ENCODE assay signal across 12 cellular contexts in the genomic region with DNA sequence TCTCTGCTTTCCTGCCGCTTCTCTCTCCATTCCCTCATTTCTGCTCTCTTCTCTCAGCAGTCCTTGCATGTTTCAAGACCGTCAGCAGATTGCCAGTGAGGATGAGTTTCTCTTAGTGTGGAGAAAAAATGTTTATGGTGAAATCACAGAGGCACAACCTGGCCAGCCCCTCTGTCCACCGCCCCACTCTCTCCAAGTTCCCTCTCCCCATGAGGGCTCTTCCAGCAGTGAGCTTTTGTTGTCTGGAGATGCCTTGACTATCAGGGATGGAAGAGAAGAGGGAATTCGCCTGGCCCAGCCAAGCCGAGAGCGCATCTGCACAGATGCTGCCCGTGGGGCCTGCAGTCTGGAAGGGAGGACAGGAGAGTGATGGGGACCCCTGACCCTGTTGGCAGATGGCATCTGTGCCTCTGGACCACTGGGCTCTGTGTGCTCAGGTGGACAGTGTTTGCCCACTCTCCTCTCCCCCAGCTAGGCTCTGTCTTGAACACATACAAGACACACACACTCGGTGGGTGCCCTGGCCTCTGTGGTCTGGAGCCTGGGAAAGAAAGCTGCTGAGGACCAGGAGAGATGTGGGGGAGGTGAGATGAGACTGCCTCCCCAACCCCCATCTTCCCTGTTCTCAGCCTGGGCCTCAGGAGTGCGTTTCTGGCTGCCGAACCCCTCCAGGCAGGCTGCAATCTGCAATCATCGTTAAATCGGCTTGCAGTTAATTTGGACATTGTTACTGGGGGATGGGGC. TPM values are rescaled to one million over a fixed set of nuclear protein-coding genes. Genes with fewer than 3 reads are reported as not detected.
DNase-seq lines count a peak whose midpoint lies in the region; ATAC-seq and TF ChIP-seq lines count a peak whose summit lies in the region.
"Had no signal": no experiment of that assay in that cellular context is flagged by ENCODE, and none has a peak within 500 bp of the region (broad histone marks: within the 10 kb centered on the region; RNA-seq: fewer than 3 reads in every experiment).

No MANE protein-coding gene starts in this region.

- POLR2A ChIA-PET in IMR-90 (lab: Charles Lee; ENCODE audit: unreplicated experiment), result no interaction called here

- no peak overlapping the region for H2AK5ac ChIP-seq in IMR-90 (ENCODE audit: low read depth, low read length)

- H4K5ac ChIP-seq in IMR-90 (ENCODE audit: low read depth, low read length), result no peak overlapping the region

- H4K8ac ChIP-seq in IMR-90 (ENCODE audit: low read depth in 2 of 2, low read length in 2 of 2), result no peak overlapping the region

- H3K4me1 ChIP-seq in IMR-90 (ENCODE audit: control insufficient read depth, insufficient read depth, low read length) (peaks cover 12% of the 10 kb centered on the region; the same call in 1 of the 2 replicates), tibial artery (peaks cover 0 to 53% (median 40%) of the 10 kb centered on the region in 4 donors)

- H4K20me1 ChIP-seq in IMR-90 (ENCODE audit: insufficient read depth, low read length), result peaks cover 30% of the 10 kb centered on the region

- peaks cover 6% of the 10 kb centered on the region; the same call in 1 of the 2 replicates for H3K9me1 ChIP-seq in IMR-90 (ENCODE audit: insufficient read depth, low read length)

- CTCF ChIA-PET in IMR-90 (lab: Yijun Ruan, JAX), result no interaction called here

- no peak overlapping the region for H2BK15ac ChIP-seq in IMR-90 (ENCODE audit: low read depth, low read length)

- H3K36me3 ChIP-seq in IMR-90 (ENCODE audit: control insufficient read depth, insufficient read depth, low read length) (peaks cover under 1% of the 10 kb centered on the region; the same call in 1 of the 2 replicates), tibial artery (no peaks in the 10 kb centered on the region)
- H3K36me3 ChIP-seq: neutrophil, thoracic aorta had no signal

- H3K27me3 ChIP-seq in IMR-90 (ENCODE audit: control insufficient read depth, insufficient read depth, low read length) (peaks cover 2% of the 10 kb centered on the region; the same call in 1 of the 2 replicates), tibial artery (peaks cover 0 to 2% of the 10 kb centered on the region in 2 donors)

- peaks cover 3% of the 10 kb centered on the region for H3K36me3 Mint-ChIP-seq in memory B cell

- no peak overlapping the region for H3K56ac ChIP-seq in IMR-90 (ENCODE audit: extremely low read depth, insufficient read depth, low read length)

- peak overlapping the region; percentile 37 for H2AFZ ChIP-seq in IMR-90 (replicated peaks; ENCODE audit: low read length, poor library complexity)

- TF ChIP-seq CTCF in IMR-90 (conservative IDR thresholded peaks at IDR 0.05; ENCODE audit: low read depth, low read length), result no peak
- TF ChIP-seq CTCF in tibial artery (IDR thresholded peaks at IDR 0.05), result no peak

- no peak overlapping the region for H3K18ac ChIP-seq in IMR-90 (ENCODE audit: low read depth, low read length)

- ATAC-seq in IMR-90 (ENCODE audit: low read depth) (no peak), memory B cell (ENCODE audit: low read depth) (no peak), esophagus mucosa (no peak), HG03442 (IDR thresholded peaks at IDR 0.05; ENCODE audit: unreplicated experiment) (no peak)

- dilution Hi-C loops in IMR-90 (cut with HindIII; ENCODE audit: low sequenced_read_pairs, unreplicated experiment), result no loop called here

- H3K79me1 ChIP-seq in IMR-90 (ENCODE audit: low read depth in 1 of 2, low read length in 2 of 2), result peaks cover 3 to 44% of the 10 kb centered on the region in 2 experiments; a peak in 3 of 4 replicates

- H3K14ac ChIP-seq in IMR-90 (replicated peaks; ENCODE audit: low read depth, low read length), result no peak overlapping the region

- no peak overlapping the region for H3K4me3 Mint-ChIP-seq in memory B cell

- no TSS peak for BruUV-seq in IMR-90 (replicated peaks; lab: Mats Ljungman, UMichigan)

- no peaks in the 10 kb centered on the region for H3K27me3 Mint-ChIP-seq in memory B cell

- no peak overlapping the region for H3K4me2 ChIP-seq in IMR-90 (ENCODE audit: low read depth, low read length)

- no peak overlapping the region for H3K23ac ChIP-seq in IMR-90 (ENCODE audit: low read depth, low read length)

- no peak overlapping the region for H4K91ac ChIP-seq in IMR-90 (ENCODE audit: insufficient read depth, low read depth, low read length)

- H3K4me3 ChIP-seq in IMR-90 (ENCODE audit: insufficient read depth, low read depth, low read length), result no peak overlapping the region
- H3K4me3 ChIP-seq in tibial artery, result no peak overlapping the region
- H3K4me3 ChIP-seq: thoracic aorta had no signal

- H3K9me3 Mint-ChIP-seq in memory B cell, result no peaks in the 10 kb centered on the region

- no peak for TF ChIP-seq POLR2A in IMR-90 (IDR thresholded peaks at IDR 0.05; ENCODE audit: low read depth, low read length)

- no peak overlapping the region for H2BK120ac ChIP-seq in IMR-90 (ENCODE audit: low read depth, low read length)

- H3K27ac ChIP-seq in IMR-90 (ENCODE audit: insufficient read depth, low read length), result no peak overlapping the region
- H3K27ac ChIP-seq in angular gyrus (ENCODE audit: low read depth, low read length), result peak overlapping the region; percentile 86
- peak overlapping the region; percentile 95 for H3K27ac ChIP-seq in temporal lobe (ENCODE audit: low read depth, low read length)
- no peak overlapping the region for H3K27ac ChIP-seq in tibial artery
- H3K27ac ChIP-seq: neutrophil had no signal

- DNase-seq in IMR-90 (no peak), memory B cell (ENCODE audit: low spot score in 2 of 2) (no peak), tibial artery (no peak)
- DNase-seq: activated gamma-delta T cell; KG1; stimulated activated CD4-positive, alpha-beta T cell treated with anti-CD3 and anti-CD28 coated beads, Interleukin-4, amount 100 ng/mL, for 24 hours had no signal

- intact Hi-C loops in IMR-90 (cut with micrococcal nuclease) (no loop called here), tibial artery (cut with DNase I; ENCODE audit: low total_unique reads) (no loop called here)

- H3K4me1 Mint-ChIP-seq in memory B cell, result peaks cover 49% of the 10 kb centered on the region

- no peak overlapping the region for H2BK5ac ChIP-seq in IMR-90 (ENCODE audit: low read depth, low read length, poor library complexity, severe bottlenecking)

- peak overlapping the region; percentile 83 for H2AK9ac ChIP-seq in IMR-90 (replicated peaks; ENCODE audit: low read depth, low read length, poor library complexity)

- no peak overlapping the region for H3K4ac ChIP-seq in IMR-90 (ENCODE audit: low read depth, low read length)

- WGBS in IMR-90 (ENCODE audit: extremely low coverage in 2 of 2, insufficient read length in 1 of 2), 2 experiments, result 50% methylated on average over 2 of the region's 12 CpGs; no CpG with 5 or more reads in 1 of the 2 experiments

- no peaks in the 10 kb centered on the region for H3K9me3 ChIP-seq in IMR-90 (ENCODE audit: control insufficient read depth, insufficient read depth, low read length)
- H3K9me3 ChIP-seq in tibial artery, result no peaks in the 10 kb centered on the region
- H3K9me3 ChIP-seq: neutrophil, thoracic aorta had no signal

- no peak overlapping the region for H2BK20ac ChIP-seq in IMR-90 (ENCODE audit: low read depth, low read length)

- peak overlapping the region; percentile 50 for H3K27ac Mint-ChIP-seq in memory B cell

- in situ Hi-C loops in IMR-90 (cut with MboI; ENCODE audit: low sequenced_read_pairs), result no loop called here

- no peak overlapping the region for H3K9ac ChIP-seq in IMR-90 (ENCODE audit: low read depth, low read length)

- no peak for TF ChIP-seq RAD21 in IMR-90 (IDR thresholded peaks at IDR 0.05; ENCODE audit: low read length)

TF ChIP-seq in IMR-90, 13 proteins besides CTCF, POLR2A, EP300 and RAD21:
- TF ChIP-seq, protein P1, sequence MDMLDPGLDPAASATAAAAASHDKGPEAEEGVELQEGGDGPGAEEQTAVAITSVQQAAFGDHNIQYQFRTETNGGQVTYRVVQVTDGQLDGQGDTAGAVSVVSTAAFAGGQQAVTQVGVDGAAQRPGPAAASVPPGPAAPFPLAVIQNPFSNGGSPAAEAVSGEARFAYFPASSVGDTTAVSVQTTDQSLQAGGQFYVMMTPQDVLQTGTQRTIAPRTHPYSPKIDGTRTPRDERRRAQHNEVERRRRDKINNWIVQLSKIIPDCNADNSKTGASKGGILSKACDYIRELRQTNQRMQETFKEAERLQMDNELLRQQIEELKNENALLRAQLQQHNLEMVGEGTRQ (IDR thresholded peaks at IDR 0.05; ENCODE audit: low read depth, low read length), result no peak
- TF ChIP-seq MAZ (IDR thresholded peaks at IDR 0.05; ENCODE audit: borderline replicate concordance, low read depth, low read length), result no peak
- no peak for TF ChIP-seq CHD1 (IDR thresholded peaks at IDR 0.05; ENCODE audit: low read depth, low read length)
- TF ChIP-seq NFE2L2 (IDR thresholded peaks at IDR 0.05; ENCODE audit: low read depth, low read length), result no peak
- TF ChIP-seq RFX5 (IDR thresholded peaks at IDR 0.05; ENCODE audit: low read depth, low read length), result no peak
- no peak for TF ChIP-seq MXI1 (IDR thresholded peaks at IDR 0.05; ENCODE audit: borderline replicate concordance, low read depth, low read length)
TF ChIP-seq in IMR-90: peak in this region for 0.

RNA-seq across cellular contexts. Expression of a gene that starts 4.4 kb away (rescaled TPM):
- 35.8 and 46.8 TPM in 2 replicates for total RNA-seq in IMR-90 (2012; rRNA removed)
- polyA plus RNA-seq in IMR-90 (2012; rRNA removed), result 274 and 275 TPM in 2 replicates
- 429 TPM in 2 replicates for polyA plus RNA-seq in IMR-90 (2012; cell fraction: cytosol; rRNA removed)
- polyA plus RNA-seq in IMR-90 (2012; cell fraction: nucleus; rRNA removed; ENCODE audit: low replicate concordance), result 107 and 149 TPM in 2 replicates
- total RNA-seq in temporal lobe, result 116 TPM
- total RNA-seq in esophagus mucosa, result 7.3 TPM

RNA-seq across cellular contexts. Expression of a gene that starts 55.9 kb away (rescaled TPM):
- not detected in 2 replicates for total RNA-seq in IMR-90 (2012; rRNA removed)
- polyA plus RNA-seq in IMR-90 (2012; rRNA removed), result 0.03 TPM in 1 of 2 replicates, not detected in the other
- not detected in 2 replicates for polyA plus RNA-seq in IMR-90 (2012; cell fraction: cytosol; rRNA removed)
- 0.02 and 0.05 TPM in 2 replicates for polyA plus RNA-seq in IMR-90 (2012; cell fraction: nucleus; rRNA removed; ENCODE audit: low replicate concordance)
- total RNA-seq in temporal lobe, result not detected
- total RNA-seq in esophagus mucosa, result 0.20 TPM
- total RNA-seq: thoracic aorta had no signal

Comparison
In these comparisons a context has a peak if more than half of its experiments do, and no peak if none do; other contexts are left out.
1. H3K27ac ChIP-seq: peak in angular gyrus (single experiment) and temporal lobe (single experiment); none in IMR-90 (single experiment) and tibial artery (0 of 2).